Comparison of ENCODE assay signal across 16 cellular contexts in genomic region chr16:1071561-1072225, GRCh38. TPM values are rescaled to one million over a fixed set of nuclear protein-coding genes. Genes with fewer than 3 reads are reported as not detected.
DNase-seq lines count a peak whose midpoint lies in the region; TF ChIP-seq lines count a peak whose summit lies in the region.
"Had no signal": no experiment of that assay in that cellular context is flagged by ENCODE, and none has a peak within 500 bp of the region (broad histone marks: within the 10 kb centered on the region; RNA-seq: fewer than 3 reads in every experiment).

No MANE protein-coding gene starts in this region.

- POLR2A ChIA-PET in OCI-LY7 (lab: Charles Lee), result no interaction called here

- BruUV-seq in OCI-LY7 (replicated peaks; lab: Mats Ljungman, UMichigan), result no TSS peak

- no peaks in the 10 kb centered on the region for H3K36me3 ChIP-seq in left ventricle myocardium inferior
- H3K36me3 ChIP-seq in right atrium auricular region, result no peaks in the 10 kb centered on the region
- peaks cover 4% of the 10 kb centered on the region for H3K36me3 ChIP-seq in WERI-Rb-1
- H3K36me3 ChIP-seq in OCI-LY7 (ENCODE audit: insufficient read depth, low read length), result no peaks in the 10 kb centered on the region
- H3K36me3 ChIP-seq: BLaER1 treated with 17β-estradiol and CSF1 and Interleukin-3, amounts not matched to agents 10 nM and 100 nM had no signal

- no peak overlapping the region for H2AFZ ChIP-seq in OCI-LY7 (ENCODE audit: low read length)
- H2AFZ ChIP-seq: GM23248, PC-9 had no signal

- H3K9me3 ChIP-seq in left ventricle myocardium inferior (replicated peaks) (no peaks in the 10 kb centered on the region), right atrium auricular region (no peaks in the 10 kb centered on the region), WERI-Rb-1 (ENCODE audit: severe bottlenecking) (no peaks in the 10 kb centered on the region), OCI-LY7 (ENCODE audit: low read length) (no peaks in the 10 kb centered on the region)
- H3K9me3 ChIP-seq: BLaER1 treated with 17β-estradiol and CSF1 and Interleukin-3, amounts not matched to agents 10 nM and 100 nM had no signal

- H3K9me2 ChIP-seq in OCI-LY7 (ENCODE audit: insufficient read depth, low read length), result no peaks in the 10 kb centered on the region

- TF ChIP-seq CTCF in left ventricle myocardium inferior (IDR thresholded peaks at IDR 0.05; ENCODE audit: borderline replicate concordance) (no peak), right atrium auricular region (IDR thresholded peaks at IDR 0.05) (no peak), WERI-Rb-1 (IDR thresholded peaks at IDR 0.05; ENCODE audit: low read depth, low read length) (0 out of 2 replicates have a peak, but pooled peaks have one; percentile 21), OCI-LY7 (conservative IDR thresholded peaks at IDR 0.05; ENCODE audit: low read length) (no peak)

- no peaks in the 10 kb centered on the region for H3K79me2 ChIP-seq in OCI-LY7 (ENCODE audit: insufficient read depth, low read depth, low read length)

- DNase-seq in DMS 273 (lab: John Stamatoyannopoulos, UW; ENCODE audit: unreplicated experiment) (peak; percentile 54), DMS 273 treated with DMSO at 0.1 percent for 48 hours (lab: John Stamatoyannopoulos, UW) (no peak), left ventricle myocardium inferior (no peak), right atrium auricular region (ENCODE audit: low spot score) (no peak), WERI-Rb-1 (peak; percentile 60), amniotic stem cell (lab: John Stamatoyannopoulos, UW) (no peak), epidermal melanocyte (ENCODE audit: insufficient read length, low spot score) (no peak), OCI-LY7 (ENCODE audit: low spot score) (no peak)
- DNase-seq: GM23248, NCI-H1436 treated with DMSO at 0.1 percent for 48 hours, NCI-H524, PC-9 had no signal

- H3K27me3 ChIP-seq in left ventricle myocardium inferior (ENCODE audit: low read depth), result peaks cover 91% of the 10 kb centered on the region
- peaks cover 0 to 26% of the 10 kb centered on the region in 2 donors for H3K27me3 ChIP-seq in right atrium auricular region
- no peaks in the 10 kb centered on the region for H3K27me3 ChIP-seq in WERI-Rb-1 (ENCODE audit: insufficient read depth, low read depth, severe bottlenecking)

- intact Hi-C loops in left ventricle myocardium inferior (cut with micrococcal nuclease), result no loop called here
- intact Hi-C loops in OCI-LY7 (cut with micrococcal nuclease; ENCODE audit: unreplicated experiment), result no loop called here

- H3K27ac ChIP-seq in left ventricle myocardium inferior (replicated peaks) (no peak overlapping the region), right atrium auricular region (no peak overlapping the region), WERI-Rb-1 (no peak overlapping the region), OCI-LY7 (ENCODE audit: low read depth, low read length, poor library complexity, severe bottlenecking) (no peak overlapping the region)
- H3K27ac ChIP-seq: 22Rv1; BLaER1 treated with 17β-estradiol and CSF1 and Interleukin-3, amounts not matched to agents 10 nM and 100 nM; GM23248; PC-9 had no signal

- H3K4me1 ChIP-seq in left ventricle myocardium inferior (peaks cover 6% of the 10 kb centered on the region), right atrium auricular region (peaks cover 0 to 3% of the 10 kb centered on the region in 2 donors), OCI-LY7 (ENCODE audit: insufficient read depth, low read length, poor library complexity, severe bottlenecking) (no peaks in the 10 kb centered on the region)

- no peaks in the 10 kb centered on the region for H4K20me1 ChIP-seq in OCI-LY7 (ENCODE audit: insufficient read depth, low read length)

- no peak overlapping the region for H3K4me2 ChIP-seq in OCI-LY7 (ENCODE audit: low read length)
- H3K4me2 ChIP-seq: BLaER1 treated with 17β-estradiol and CSF1 and Interleukin-3, amounts not matched to agents 10 nM and 100 nM; PC-9 had no signal

- CTCF ChIA-PET in OCI-LY7 (lab: Charles Lee; ENCODE audit: unreplicated experiment), result no interaction called here

- H3K4me3 ChIP-seq in left ventricle myocardium inferior (peak overlapping the region; percentile 57), right atrium auricular region (no peak overlapping the region), WERI-Rb-1 (ENCODE audit: low read depth, low read length) (no peak overlapping the region), OCI-LY7 (ENCODE audit: low read depth, low read length, poor library complexity, severe bottlenecking) (no peak overlapping the region)
- H3K4me3 ChIP-seq: BLaER1 treated with 17β-estradiol and CSF1 and Interleukin-3, amounts not matched to agents 10 nM and 100 nM; GM23248; PC-9 had no signal

RNA-seq across cellular contexts. Expression of gene SSTR5, which starts 0.9 kb away (rescaled TPM):
- total RNA-seq in left ventricle myocardium inferior, result 22.6 TPM
- total RNA-seq in right atrium auricular region, result 10 to 100 TPM in 1 of 2 donors, 1 to 10 TPM in 1; 2.7 to 14.1 TPM
- total RNA-seq in OCI-LY7 (2014; rRNA removed; shearing (Covaris generic)), result not detected in 2 replicates
- not detected in 2 replicates for total RNA-seq in OCI-LY7 (2022)
- total RNA-seq: GM23248, PC-9, SK-MEL-5 had no signal

RNA-seq across cellular contexts. Expression of gene C1QTNF8, which starts 24.4 kb away (rescaled TPM):
- total RNA-seq in left ventricle myocardium inferior (not detected), right atrium auricular region (not detected), OCI-LY7 (2022) (not detected in 2 replicates)
- not detected in 2 replicates for total RNA-seq in OCI-LY7 (2014; rRNA removed; shearing (Covaris generic))
- total RNA-seq: GM23248, LHCN-M2, PC-9, SK-MEL-5 had no signal

Comparison
In these comparisons a context has a peak if more than half of its experiments do, and no peak if none do; other contexts are left out.
1. DNase-seq: peak in DMS 273 (single experiment) and WERI-Rb-1 (single experiment); none in DMS 273 treated with DMSO at 0.1 percent for 48 hours (single experiment), left ventricle myocardium inferior (single experiment), right atrium auricular region (single experiment), amniotic stem cell (single experiment), epidermal melanocyte (single experiment) and OCI-LY7 (single experiment).